In genomic region chr6:12189150-12189549, GRCh38 we compare ENCODE assay signal across 22 cellular contexts.
"Had no signal": no experiment of that assay in that cellular context is flagged by ENCODE, and none has a peak within 500 bp of the region (broad histone marks: within the 10 kb centered on the region; RNA-seq: fewer than 3 reads in every experiment).

No MANE protein-coding gene starts in this region.

- H3K36me3 ChIP-seq: SJSA1 had no signal

- H3K9ac ChIP-seq: KMS-11 had no signal

- H3K27ac ChIP-seq: KMS-11, SJSA1, SK-N-MC had no signal

- ATAC-seq: HepG2 had no signal

- H3K4me3 ChIP-seq: SJSA1, SK-N-MC had no signal

- H3K9me3 ChIP-seq: SJSA1 had no signal

- H3K27me3 ChIP-seq: SJSA1 had no signal

- H3K4me1 ChIP-seq: SJSA1 had no signal

- FAIRE-seq: HepG2 had no signal

- H3K4me2 ChIP-seq: KMS-11 had no signal

- DNase-seq: IMR-90, Kasumi-1, MM.1S, NCI-H1092 treated with DMSO at 0.1 percent for 48 hours, NCI-H1436, NCI-H187, NCI-H2029, NCI-H2081 treated with DMSO at 0.1 percent for 48 hours, NCI-H2171, NCI-H226, NCI-H446, NCI-H510A, NCI-H524 treated with DMSO at 0.1 percent for 48 hours, NCI-H69, NCI-H774, Right ventricle myocardium superior, RPMI8226, SIG-M5 had no signal
